In genomic region chr2:134706587-134707329, GRCh38 we compare ENCODE assay signal across 11 cellular contexts. TPM values are rescaled to one million over a fixed set of nuclear protein-coding genes. Genes with fewer than 3 reads are reported as not detected.
A peak's percentile ranks its signal among the peaks of the same experiment; 100 is the strongest.
DNase-seq lines count a peak whose midpoint lies in the region; TF ChIP-seq lines count a peak whose summit lies in the region.
"Had no signal": no experiment of that assay in that cellular context is flagged by ENCODE, and none has a peak within 500 bp of the region (broad histone marks: within the 10 kb centered on the region; RNA-seq: fewer than 3 reads in every experiment).

No MANE protein-coding gene starts in this region.

- no peaks in the 10 kb centered on the region for H3K36me3 Mint-ChIP-seq in neural crest cell (ENCODE audit: low read depth)

- TF ChIP-seq CTCF in choroid plexus epithelial cell (conservative IDR thresholded peaks at IDR 0.05; ENCODE audit: low read depth, low read length) (no peak), neural crest cell (conservative IDR thresholded peaks at IDR 0.05) (no peak), GM13977 (IDR thresholded peaks at IDR 0.05; ENCODE audit: extremely low read depth, insufficient read depth, missing control alignments) (no peak)

- DNase-seq in ELF-1 (ENCODE audit: low read depth, low spot score) (peak; percentile 54), M059J (ENCODE audit: low read depth) (peak; percentile 70), choroid plexus epithelial cell (ENCODE audit: low read depth) (peak; percentile 2), neural crest cell (ENCODE audit: low read depth, low spot score) (no peak), GM13977 (ENCODE audit: low spot score) (no peak), NOMO-1 treated with DMSO at 0.1 percent for 48 hours (lab: John Stamatoyannopoulos, UW; ENCODE audit: unreplicated experiment) (no peak)
- DNase-seq in stimulated activated CD4-positive, alpha-beta T cell treated with anti-CD3 and anti-CD28 coated beads, Interleukin-1b, Interleukin-23, amount 100 ng/mL, for 48 hours = no peak
- DNase-seq in stimulated activated CD4-positive, alpha-beta T cell treated with anti-CD3 and anti-CD28 coated beads, Interleukin-4, amount 100 ng/mL, for 1 hour = no peak
- DNase-seq: activated CD4-positive, alpha-beta T cell treated with anti-CD3 and anti-CD28 coated beads, Interleukin-2, amount 50 U/mL, for 1 hour; NCI-H82; tibial artery had no signal

- no peak overlapping the region for H3K4me3 Mint-ChIP-seq in neural crest cell

- H3K4me1 Mint-ChIP-seq in neural crest cell = peaks cover 16% of the 10 kb centered on the region

- H3K27ac Mint-ChIP-seq in neural crest cell (ENCODE audit: unreplicated experiment) = peak overlapping the region; percentile 39

- peaks cover 23% of the 10 kb centered on the region for H3K27me3 Mint-ChIP-seq in neural crest cell (ENCODE audit: low read depth)

- no peak overlapping the region for H3K4me3 ChIP-seq in choroid plexus epithelial cell (ENCODE audit: low read depth, low read length)
- H3K4me3 ChIP-seq: tibial artery had no signal

- in situ Hi-C loops in GM13977 (cut with MboI; ENCODE audit: low pct_unique_long_range_greater_than_20kb, low sequenced_read_pairs, unreplicated experiment) = no loop called here

- no peaks in the 10 kb centered on the region for H3K9me3 Mint-ChIP-seq in neural crest cell

RNA-seq across cellular contexts. Expression of gene TMEM163, which starts 12.0 kb away (rescaled TPM):
- total RNA-seq in M059J (2014; rRNA removed; shearing (Covaris generic)) = not detected in 2 replicates
- total RNA-seq in neural crest cell = 0.71 and 1.0 TPM in 2 replicates

Comparison
In these comparisons a context has a peak if more than half of its experiments do, and no peak if none do; other contexts are left out.
1. DNase-seq: peak in ELF-1 (single experiment), M059J (single experiment) and choroid plexus epithelial cell (single experiment); none in neural crest cell (single experiment), GM13977 (single experiment), stimulated activated CD4-positive, alpha-beta T cell treated with anti-CD3 and anti-CD28 coated beads, Interleukin-1b, Interleukin-23, amount 100 ng/mL, for 48 hours (single experiment), stimulated activated CD4-positive, alpha-beta T cell treated with anti-CD3 and anti-CD28 coated beads, Interleukin-4, amount 100 ng/mL, for 1 hour (single experiment) and NOMO-1 treated with DMSO at 0.1 percent for 48 hours (single experiment).